Comparison of ENCODE assay signal across 13 cellular contexts in the genomic region with DNA sequence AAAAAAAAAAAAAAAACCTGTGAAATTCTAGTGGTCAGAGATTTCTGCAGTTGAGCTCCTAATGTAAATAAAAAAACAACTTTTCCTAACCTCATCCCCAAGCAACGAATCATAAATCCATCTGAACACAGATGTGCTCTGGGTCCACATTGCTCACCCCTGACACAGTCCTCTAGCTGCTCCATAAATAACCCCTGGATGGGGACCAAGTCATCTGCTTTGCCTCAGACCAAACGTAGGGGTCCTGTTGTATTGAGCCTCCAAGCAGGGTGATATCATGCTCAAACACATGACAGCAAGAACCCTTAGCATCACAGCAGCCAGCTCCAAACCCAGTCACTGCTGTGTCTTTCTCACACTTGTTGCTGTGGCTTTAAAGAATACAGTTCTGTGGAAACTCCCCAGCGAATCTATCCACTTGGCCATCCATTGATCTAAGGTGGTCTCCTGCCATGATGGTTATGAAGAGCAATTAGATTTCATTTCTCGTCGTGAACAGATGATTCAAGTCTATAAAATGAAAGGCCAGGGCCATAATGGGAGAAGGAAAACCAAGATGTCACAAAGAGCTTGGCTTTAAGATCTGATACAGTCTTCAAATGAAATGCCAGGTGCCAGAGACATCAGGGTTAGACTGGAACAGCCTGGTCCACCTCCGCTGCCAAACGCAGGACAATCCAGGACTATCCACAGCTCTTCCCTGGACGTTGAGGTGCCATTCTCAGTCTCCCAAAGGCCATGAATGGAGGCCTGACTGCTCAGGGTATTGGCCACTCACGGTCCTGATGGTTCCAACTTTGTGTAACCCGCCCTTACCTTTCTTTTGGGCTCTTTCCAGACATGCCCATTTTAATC. TPM values are rescaled to one million over a fixed set of nuclear protein-coding genes. Genes with fewer than 3 reads are reported as not detected.
A peak's percentile ranks its signal among the peaks of the same experiment; 100 is the strongest.
DNase-seq lines count a peak whose midpoint lies in the region; TF ChIP-seq lines count a peak whose summit lies in the region.
"Had no signal": no experiment of that assay in that cellular context is flagged by ENCODE, and none has a peak within 500 bp of the region (broad histone marks: within the 10 kb centered on the region; RNA-seq: fewer than 3 reads in every experiment).

No MANE protein-coding gene starts in this region.

- H3K4me1 ChIP-seq in BE2C (peaks cover 12% of the 10 kb centered on the region), trophoblast cell (ENCODE audit: control insufficient read depth in 1 of 2, insufficient read depth in 2 of 2, low read length in 2 of 2) (peaks cover 15 to 24% of the 10 kb centered on the region in 2 experiments)

- no peak overlapping the region for H3K4me3 ChIP-seq in BE2C (ENCODE audit: low read depth, low read length)
- no peak overlapping the region for H3K4me3 ChIP-seq in fibroblast of pulmonary artery (replicated peaks; ENCODE audit: low read depth, low read length)
- no peak overlapping the region for H3K4me3 ChIP-seq in trophoblast cell (ENCODE audit: low read depth, low read length)
- H3K4me3 ChIP-seq: BLaER1 treated with 17β-estradiol and CSF1 and Interleukin-3, amounts not matched to agents 10 nM and 100 nM had no signal

- H2BK5ac ChIP-seq in trophoblast cell (ENCODE audit: low read depth, low read length, poor library complexity): peak overlapping the region; percentile 3

- H3K9me3 ChIP-seq in BE2C (no peaks in the 10 kb centered on the region), trophoblast cell (ENCODE audit: insufficient read depth, low read depth, low read length) (no peaks in the 10 kb centered on the region)
- H3K9me3 ChIP-seq: BLaER1 treated with 17β-estradiol and CSF1 and Interleukin-3, amounts not matched to agents 10 nM and 100 nM had no signal

- H3K36me3 ChIP-seq in BE2C (no peaks in the 10 kb centered on the region), trophoblast cell (ENCODE audit: control insufficient read depth in 1 of 2, insufficient read depth in 2 of 2, low read length in 2 of 2) (no peaks in the 10 kb centered on the region)

- H2AFZ ChIP-seq in trophoblast cell (ENCODE audit: insufficient read depth, low read length, poor library complexity): no peak overlapping the region

- POLR2A ChIA-PET in RWPE1 (lab: Yijun Ruan, JAX; ENCODE audit: low non-redundant PET): no interaction called here

- H3K9ac ChIP-seq in trophoblast cell (ENCODE audit: low read length): no peak overlapping the region
- H3K9ac ChIP-seq: BLaER1 treated with 17β-estradiol and CSF1 and Interleukin-3, amounts not matched to agents 10 nM and 100 nM had no signal

- peak overlapping the region; percentile 10 for H3K18ac ChIP-seq in trophoblast cell (ENCODE audit: low read length)

- H2BK12ac ChIP-seq in trophoblast cell (ENCODE audit: low read length): peak overlapping the region; percentile 90

- peaks cover 2% of the 10 kb centered on the region for H3K79me2 ChIP-seq in trophoblast cell (ENCODE audit: control insufficient read depth, insufficient read depth, low read length, poor library complexity)

- TF ChIP-seq CTCF in BE2C (IDR thresholded peaks at IDR 0.05; ENCODE audit: low read depth, low read length): no peak
- TF ChIP-seq CTCF in RWPE1 (conservative IDR thresholded peaks at IDR 0.05; ENCODE audit: low read depth): no peak
- TF ChIP-seq CTCF in fibroblast of pulmonary artery (IDR thresholded peaks at IDR 0.05; ENCODE audit: low read length, missing control alignments): no peak

- H3K14ac ChIP-seq in trophoblast cell (ENCODE audit: low read length): peak overlapping the region; percentile 70

- CTCF ChIA-PET in RWPE1 (lab: Yijun Ruan, JAX): interaction anchor here (0.6 kb wide), 1 partner anchor 12 kb away, joined by 6 read pairs; no protein-coding TSS in a partner anchor

- peaks cover 8% of the 10 kb centered on the region for H3K79me1 ChIP-seq in trophoblast cell (ENCODE audit: low read length)

- no CpG with 5 or more reads among the region's 10 CpGs for WGBS in trophoblast cell (ENCODE audit: extremely low coverage, insufficient coverage, insufficient read length)

- DNase-seq in BE2C (peak; percentile 37), RWPE1 (ENCODE audit: low spot score) (no peak), fibroblast of pulmonary artery (ENCODE audit: low read depth) (peak; percentile 48), trophoblast cell (no peak), NCI-H345 (lab: John Stamatoyannopoulos, UW) (no peak), kidney glomerular epithelial cell (lab: John Stamatoyannopoulos, UW) (no peak), activated gamma-delta T cell treated with Interleukin-2 at 50 U/mL for 16 hours (no peak), iPS-NIHi11 (ENCODE audit: low spot score) (no peak)
- DNase-seq: activated CD8-positive, alpha-beta memory T cell treated with anti-CD3 and anti-CD28 coated beads, Interleukin-2, amount 50 U/mL, for 48 hours; NCI-H187 treated with DMSO at 0.1 percent for 48 hours; small intestine; stimulated activated naive CD4-positive, alpha-beta T cell treated with Interleukin-2 at 50 U/mL for 16 hours had no signal

- H2BK120ac ChIP-seq in trophoblast cell (ENCODE audit: insufficient read depth, low read length, poor library complexity): peak overlapping the region; percentile 64

- peak overlapping the region; percentile 35 for H3K4me2 ChIP-seq in trophoblast cell (ENCODE audit: low read length)
- H3K4me2 ChIP-seq: BLaER1 treated with 17β-estradiol and CSF1 and Interleukin-3, amounts not matched to agents 10 nM and 100 nM had no signal

- H3K27ac ChIP-seq in RWPE1: peak overlapping the region; percentile 81
- H3K27ac ChIP-seq in trophoblast cell (ENCODE audit: low read depth, low read length): no peak overlapping the region
- H3K27ac ChIP-seq: BLaER1 treated with 17β-estradiol and CSF1 and Interleukin-3, amounts not matched to agents 10 nM and 100 nM had no signal

- H3K27me3 ChIP-seq in BE2C: no peaks in the 10 kb centered on the region
- no peaks in the 10 kb centered on the region for H3K27me3 ChIP-seq in trophoblast cell (ENCODE audit: insufficient read depth, low read length)
- H3K27me3 ChIP-seq: BLaER1 treated with 17β-estradiol and CSF1 and Interleukin-3, amounts not matched to agents 10 nM and 100 nM had no signal

- peak overlapping the region; percentile 43 for H3K4ac ChIP-seq in trophoblast cell (ENCODE audit: low read depth, low read length)

- H3K23ac ChIP-seq in trophoblast cell (ENCODE audit: low read length): no peak overlapping the region

- no peak overlapping the region for H4K12ac ChIP-seq in trophoblast cell (ENCODE audit: low read depth, low read length)

- no peak overlapping the region for H4K8ac ChIP-seq in trophoblast cell (ENCODE audit: low read depth, low read length)

- peak overlapping the region; percentile 31 for H4K91ac ChIP-seq in trophoblast cell (ENCODE audit: low read depth, low read length)

- peak overlapping the region; percentile 67 for H2AK5ac ChIP-seq in trophoblast cell (ENCODE audit: low read length)

RNA-seq across cellular contexts. Expression of a gene that starts 39.0 kb away (rescaled TPM):
- 14.0 TPM for polyA plus RNA-seq in BE2C (2012; ENCODE audit: insufficient read depth, insufficient read length, low read depth)
- 3.6 and 4.0 TPM in 2 replicates for polyA plus RNA-seq in trophoblast cell (2013)

Comparison
In these comparisons a context has a peak if more than half of its experiments do, and no peak if none do; other contexts are left out.
1. DNase-seq: peak in BE2C (single experiment) and fibroblast of pulmonary artery (single experiment); none in RWPE1 (single experiment), trophoblast cell (0 of 2), NCI-H345 (single experiment), kidney glomerular epithelial cell (single experiment), activated gamma-delta T cell treated with Interleukin-2 at 50 U/mL for 16 hours (single experiment) and iPS-NIHi11 (single experiment).